Comparison of ENCODE assay signal across 20 cellular contexts in genomic region chr6:167866642-167867041, GRCh38. TPM values are rescaled to one million over a fixed set of nuclear protein-coding genes. Genes with fewer than 3 reads are reported as not detected.
DNase-seq lines count a peak whose midpoint lies in the region; TF ChIP-seq lines count a peak whose summit lies in the region.
"Had no signal": no experiment of that assay in that cellular context is flagged by ENCODE, and none has a peak within 500 bp of the region (broad histone marks: within the 10 kb centered on the region; RNA-seq: fewer than 3 reads in every experiment).

No MANE protein-coding gene starts in this region.

- H3K27ac Mint-ChIP-seq in endodermal cell (peak overlapping the region; percentile 56), neural progenitor cell (peak overlapping the region; percentile 83)
- H3K27ac Mint-ChIP-seq: CD8-positive, alpha-beta T cell; T-cell had no signal

- no peak overlapping the region for H2AFZ ChIP-seq in neural progenitor cell (replicated peaks)

- peak; percentile 77 for DNase-seq in ELF-1 (ENCODE audit: low read depth, low spot score)
- DNase-seq in NCI-H1048 (lab: John Stamatoyannopoulos, UW), result peak; percentile 20
- DNase-seq in endodermal cell, result no peak
- no peak for DNase-seq in neural progenitor cell (ENCODE audit: low spot score)
- DNase-seq in NK-92 treated with Interleukin-12 subunit alpha and Interleukin-12 subunit beta, amount 100 ng/mL, for 24 hours (lab: John Stamatoyannopoulos, UW), result no peak
- no peak for DNase-seq in effector CD8-positive, alpha-beta T cell (lab: John Stamatoyannopoulos, UW)
- DNase-seq in activated CD4-positive, alpha-beta T cell treated with anti-CD3 and anti-CD28 coated beads for 4 hours, result no peak
- DNase-seq: AML-193; C1 segment of cervical spinal cord; CD8-positive, alpha-beta T cell; DND-41; NCI-H1105 treated with DMSO at 0.1 percent for 48 hours; NCI-H1694; NCI-H2081 treated with DMSO at 0.1 percent for 48 hours; NCI-H2171 treated with DMSO at 0.1 percent for 48 hours; NCI-H446 treated with DMSO at 0.1 percent for 48 hours; NCI-H748 treated with DMSO at 0.1 percent for 48 hours; T-cell had no signal

- H3F3A ChIP-seq in neural progenitor cell (ENCODE audit: low read depth), result no peaks in the 10 kb centered on the region

- H3K9me3 ChIP-seq in endodermal cell (ENCODE audit: control insufficient read depth, low read length) (no peaks in the 10 kb centered on the region), neural progenitor cell (ENCODE audit: low read depth) (no peaks in the 10 kb centered on the region)

- no peak overlapping the region for H3K9ac ChIP-seq in endodermal cell (ENCODE audit: extremely low read depth, low read length, poor library complexity, severe bottlenecking)
- no peak overlapping the region for H3K9ac ChIP-seq in neural progenitor cell
- H3K9ac ChIP-seq: KMS-11 had no signal

- H3K27me3 ChIP-seq in endodermal cell (ENCODE audit: control insufficient read depth, insufficient read depth, low read length, poor library complexity, severe bottlenecking) (no peaks in the 10 kb centered on the region), neural progenitor cell (no peaks in the 10 kb centered on the region)

- H3K36me3 ChIP-seq in endodermal cell (ENCODE audit: control insufficient read depth, insufficient read depth, low read length) (peaks cover 68% of the 10 kb centered on the region), neural progenitor cell (peaks cover 16% of the 10 kb centered on the region)

- peaks cover 15% of the 10 kb centered on the region for H3K4me1 Mint-ChIP-seq in endodermal cell
- peaks cover 21% of the 10 kb centered on the region for H3K4me1 Mint-ChIP-seq in neural progenitor cell
- H3K4me1 Mint-ChIP-seq: T-cell had no signal

- H3K27me3 Mint-ChIP-seq in endodermal cell (ENCODE audit: insufficient read depth) (no peaks in the 10 kb centered on the region), neural progenitor cell (ENCODE audit: insufficient read depth, low read depth) (no peaks in the 10 kb centered on the region)

- H3K4me1 ChIP-seq in endodermal cell (ENCODE audit: control insufficient read depth, insufficient read depth, low read length) (no peaks in the 10 kb centered on the region), neural progenitor cell (peaks cover 16% of the 10 kb centered on the region)

- peak overlapping the region; percentile 40 for H3K27ac ChIP-seq in endodermal cell (ENCODE audit: low read depth, low read length)
- H3K27ac ChIP-seq in neural progenitor cell, result peak overlapping the region; percentile 17
- H3K27ac ChIP-seq: HL-60, KMS-11 had no signal

- no peak for TF ChIP-seq CTCF in endodermal cell (conservative IDR thresholded peaks at IDR 0.05)
- TF ChIP-seq CTCF in neural progenitor cell (IDR thresholded peaks at IDR 0.05), result no peak

- 79 to 82% methylated on average over 5 to 8 of the region's 8 CpGs for WGBS in endodermal cell (ENCODE audit: insufficient coverage in 1 of 2, insufficient read length in 1 of 2), 2 experiments

- H4K20me1 ChIP-seq in neural progenitor cell (ENCODE audit: low read depth), result peaks cover 51% of the 10 kb centered on the region

- H3K4me3 ChIP-seq in endodermal cell (ENCODE audit: low read length) (no peak overlapping the region), neural progenitor cell (no peak overlapping the region)

- no peak overlapping the region for H3K4me3 Mint-ChIP-seq in endodermal cell
- no peak overlapping the region for H3K4me3 Mint-ChIP-seq in neural progenitor cell
- H3K4me3 Mint-ChIP-seq: CD8-positive, alpha-beta T cell; T-cell had no signal

- peaks cover 89% of the 10 kb centered on the region for H3K79me2 ChIP-seq in neural progenitor cell (ENCODE audit: low read depth)

- H3K9me3 Mint-ChIP-seq in endodermal cell, result no peaks in the 10 kb centered on the region
- no peaks in the 10 kb centered on the region for H3K9me3 Mint-ChIP-seq in neural progenitor cell
- H3K9me3 Mint-ChIP-seq: CD8-positive, alpha-beta T cell; T-cell had no signal

- H3K36me3 Mint-ChIP-seq in endodermal cell (ENCODE audit: low read depth), result peaks cover 45% of the 10 kb centered on the region
- peaks cover 34% of the 10 kb centered on the region for H3K36me3 Mint-ChIP-seq in neural progenitor cell
- H3K36me3 Mint-ChIP-seq: CD8-positive, alpha-beta T cell had no signal

- peak overlapping the region; percentile 46 for H3K4me2 ChIP-seq in neural progenitor cell
- H3K4me2 ChIP-seq: KMS-11 had no signal

RNA-seq across cellular contexts. Expression of gene AFDN, which starts 39.9 kb away (rescaled TPM):
- total RNA-seq in endodermal cell (100 to 1,000 TPM; 214 to 239 TPM), neural progenitor cell (ENCODE audit: low replicate concordance) (261 and 357 TPM in 2 replicates)
- polyA plus RNA-seq in endodermal cell (2013, experiment 1 of 2), result 167 TPM
- polyA plus RNA-seq in endodermal cell (2013, experiment 2 of 2), result 150 TPM

Comparison
In these comparisons a context has a peak if more than half of its experiments do, and no peak if none do; other contexts are left out.
1. DNase-seq: peak in ELF-1 (single experiment) and NCI-H1048 (single experiment); none in endodermal cell (single experiment), neural progenitor cell (single experiment), NK-92 treated with Interleukin-12 subunit alpha and Interleukin-12 subunit beta, amount 100 ng/mL, for 24 hours (single experiment), effector CD8-positive, alpha-beta T cell (single experiment) and activated CD4-positive, alpha-beta T cell treated with anti-CD3 and anti-CD28 coated beads for 4 hours (0 of 2).